ENCODE assay signal across 12 cellular contexts in the genomic region with DNA sequence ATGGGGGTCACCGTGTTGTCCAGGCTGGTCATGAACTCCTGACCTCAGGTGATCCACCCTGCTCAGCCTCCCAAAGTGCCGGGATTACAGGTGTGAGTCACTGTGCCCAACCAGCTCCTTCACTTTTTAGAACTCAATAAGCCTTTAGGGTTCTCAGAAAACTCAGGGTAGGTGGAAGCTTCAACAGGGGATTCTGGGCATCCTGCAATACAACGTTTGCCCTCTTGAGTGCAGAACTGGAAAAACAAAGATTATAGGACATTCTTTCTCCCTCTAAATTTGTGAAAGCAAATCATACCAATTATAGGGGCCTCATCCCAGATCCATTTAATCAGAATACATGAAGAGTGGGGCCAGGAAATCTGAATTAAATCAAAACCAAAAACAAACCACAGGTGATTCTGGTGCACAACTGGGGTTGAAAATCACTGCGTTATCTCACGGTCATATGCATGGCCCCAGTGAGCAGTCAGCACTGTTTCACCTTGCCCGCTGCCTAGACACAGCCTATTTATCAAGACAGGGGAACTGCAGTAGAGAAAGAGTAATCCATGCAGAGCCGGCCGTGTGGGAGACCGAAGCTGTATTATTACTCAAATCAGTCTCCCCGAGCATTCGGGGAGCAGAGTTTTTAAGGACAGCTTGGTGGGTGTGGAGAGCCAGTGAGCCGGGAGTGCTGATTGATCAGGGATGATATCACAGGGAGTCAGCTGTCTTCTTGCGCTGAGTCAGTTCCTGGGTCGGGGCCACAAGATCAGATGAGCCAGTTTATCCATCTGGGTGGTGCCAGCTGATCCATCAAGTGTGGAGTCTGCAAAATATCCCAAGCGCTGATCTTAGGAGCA.
DNase-seq lines count a peak whose midpoint lies in the region; ATAC-seq and TF ChIP-seq lines count a peak whose summit lies in the region.
"Had no signal": no experiment of that assay in that cellular context is flagged by ENCODE, and none has a peak within 500 bp of the region (broad histone marks: within the 10 kb centered on the region; RNA-seq: fewer than 3 reads in every experiment).

No MANE protein-coding gene starts in this region.

- TF ChIP-seq CTCF in fibroblast of pulmonary artery (IDR thresholded peaks at IDR 0.05; ENCODE audit: low read length, missing control alignments): peak; percentile 45

- DNase-seq in GOT3 (lab: John Stamatoyannopoulos, UW): peak; percentile 33
- DNase-seq in fibroblast of pulmonary artery (ENCODE audit: low read depth): peak; percentile 82
- no peak for DNase-seq in stimulated activated CD8-positive, alpha-beta memory T cell treated with anti-CD3 and anti-CD28 coated beads, Interleukin-4, amount 100 ng/mL, for 48 hours
- DNase-seq in SKM-1 treated with dmso at 0.1 percent for 144 hours (lab: John Stamatoyannopoulos, UW; ENCODE audit: unreplicated experiment): no peak
- no peak for DNase-seq in iPS-NIHi7 (ENCODE audit: extremely low spot score)
- DNase-seq: activated CD4-positive, CD25-positive, alpha-beta regulatory T cell treated with anti-CD3 and anti-CD28 coated beads, Interleukin-2, amount 50 U/mL, for 72 hours; activated naive CD4-positive, alpha-beta T cell treated with anti-CD3 and anti-CD28 coated beads for 36 hours; effector CD8-positive, alpha-beta T cell; NCI-H1436 treated with DMSO at 0.1 percent for 48 hours; stimulated activated naive CD8-positive, alpha-beta T cell treated with anti-CD3 and anti-CD28 coated beads, Interleukin-15, amount 100 ng/mL, for 72 hours had no signal

- peak; percentile 56 for ATAC-seq in SK-N-SH treated with all-trans-retinoic acid at 6 μM for 48 hours

- peak overlapping the region in 11 of 21 experiments; percentile 4 to 68 (median 35) for H3K27ac ChIP-seq in skin epidermis

- H3K4me3 ChIP-seq in fibroblast of pulmonary artery (replicated peaks; ENCODE audit: low read depth, low read length) (no peak overlapping the region), skin epidermis (no peak overlapping the region)

TF ChIP-seq in SK-N-SH treated with all-trans-retinoic acid at 6 μM for 48 hours, 23 proteins besides CTCF, POLR2A, EP300 and RAD21:
- TF ChIP-seq ESRRG (CRISPR knock-in tag; IDR thresholded peaks at IDR 0.05) (no peak), ZNF565 (CRISPR knock-in tag; conservative IDR thresholded peaks at IDR 0.05; ENCODE audit: low read depth) (no peak), ZFP30 (CRISPR knock-in tag; IDR thresholded peaks at IDR 0.05) (no peak), ZFP3 (CRISPR knock-in tag; IDR thresholded peaks at IDR 0.05) (no peak), TOX (CRISPR knock-in tag; IDR thresholded peaks at IDR 0.05; ENCODE audit: borderline replicate concordance) (no peak), SNAI2 (CRISPR knock-in tag; IDR thresholded peaks at IDR 0.05) (no peak), ZNF8 (CRISPR knock-in tag; IDR thresholded peaks at IDR 0.05) (no peak), TCF4 (CRISPR knock-in tag; IDR thresholded peaks at IDR 0.05; ENCODE audit: borderline replicate concordance) (no peak), CREB5 (CRISPR knock-in tag; IDR thresholded peaks at IDR 0.05; ENCODE audit: low read depth) (no peak), ZNF70 (CRISPR knock-in tag; IDR thresholded peaks at IDR 0.05) (no peak), BACH2 (CRISPR knock-in tag; IDR thresholded peaks at IDR 0.05; ENCODE audit: borderline replicate concordance) (no peak), CSRNP3 (CRISPR knock-in tag; IDR thresholded peaks at IDR 0.05) (no peak), PPARA (CRISPR knock-in tag; IDR thresholded peaks at IDR 0.05; ENCODE audit: borderline replicate concordance) (no peak)
- TF ChIP-seq, protein P1, sequence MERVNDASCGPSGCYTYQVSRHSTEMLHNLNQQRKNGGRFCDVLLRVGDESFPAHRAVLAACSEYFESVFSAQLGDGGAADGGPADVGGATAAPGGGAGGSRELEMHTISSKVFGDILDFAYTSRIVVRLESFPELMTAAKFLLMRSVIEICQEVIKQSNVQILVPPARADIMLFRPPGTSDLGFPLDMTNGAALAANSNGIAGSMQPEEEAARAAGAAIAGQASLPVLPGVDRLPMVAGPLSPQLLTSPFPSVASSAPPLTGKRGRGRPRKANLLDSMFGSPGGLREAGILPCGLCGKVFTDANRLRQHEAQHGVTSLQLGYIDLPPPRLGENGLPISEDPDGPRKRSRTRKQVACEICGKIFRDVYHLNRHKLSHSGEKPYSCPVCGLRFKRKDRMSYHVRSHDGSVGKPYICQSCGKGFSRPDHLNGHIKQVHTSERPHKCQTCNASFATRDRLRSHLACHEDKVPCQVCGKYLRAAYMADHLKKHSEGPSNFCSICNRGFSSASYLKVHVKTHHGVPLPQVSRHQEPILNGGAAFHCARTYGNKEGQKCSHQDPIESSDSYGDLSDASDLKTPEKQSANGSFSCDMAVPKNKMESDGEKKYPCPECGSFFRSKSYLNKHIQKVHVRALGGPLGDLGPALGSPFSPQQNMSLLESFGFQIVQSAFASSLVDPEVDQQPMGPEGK (CRISPR knock-in tag; IDR thresholded peaks at IDR 0.05; ENCODE audit: borderline replicate concordance): no peak
- TF ChIP-seq, protein P2, sequence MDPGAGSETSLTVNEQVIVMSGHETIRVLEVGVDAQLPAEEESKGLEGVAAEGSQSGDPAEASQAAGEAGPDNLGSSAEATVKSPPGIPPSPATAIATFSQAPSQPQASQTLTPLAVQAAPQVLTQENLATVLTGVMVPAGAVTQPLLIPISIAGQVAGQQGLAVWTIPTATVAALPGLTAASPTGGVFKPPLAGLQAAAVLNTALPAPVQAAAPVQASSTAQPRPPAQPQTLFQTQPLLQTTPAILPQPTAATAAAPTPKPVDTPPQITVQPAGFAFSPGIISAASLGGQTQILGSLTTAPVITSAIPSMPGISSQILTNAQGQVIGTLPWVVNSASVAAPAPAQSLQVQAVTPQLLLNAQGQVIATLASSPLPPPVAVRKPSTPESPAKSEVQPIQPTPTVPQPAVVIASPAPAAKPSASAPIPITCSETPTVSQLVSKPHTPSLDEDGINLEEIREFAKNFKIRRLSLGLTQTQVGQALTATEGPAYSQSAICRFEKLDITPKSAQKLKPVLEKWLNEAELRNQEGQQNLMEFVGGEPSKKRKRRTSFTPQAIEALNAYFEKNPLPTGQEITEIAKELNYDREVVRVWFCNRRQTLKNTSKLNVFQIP (CRISPR knock-in tag; IDR thresholded peaks at IDR 0.05; ENCODE audit: borderline replicate concordance, low read depth): no peak
TF ChIP-seq in SK-N-SH treated with all-trans-retinoic acid at 6 μM for 48 hours: peak in this region for 0.

Comparison
In these comparisons a context has a peak if more than half of its experiments do, and no peak if none do; other contexts are left out.
1. DNase-seq: peak in GOT3 (single experiment) and fibroblast of pulmonary artery (single experiment); none in stimulated activated CD8-positive, alpha-beta memory T cell treated with anti-CD3 and anti-CD28 coated beads, Interleukin-4, amount 100 ng/mL, for 48 hours (single experiment), SKM-1 treated with dmso at 0.1 percent for 144 hours (single experiment) and iPS-NIHi7 (single experiment).